ENCODE assay signal across 10 cellular contexts in the genomic region with DNA sequence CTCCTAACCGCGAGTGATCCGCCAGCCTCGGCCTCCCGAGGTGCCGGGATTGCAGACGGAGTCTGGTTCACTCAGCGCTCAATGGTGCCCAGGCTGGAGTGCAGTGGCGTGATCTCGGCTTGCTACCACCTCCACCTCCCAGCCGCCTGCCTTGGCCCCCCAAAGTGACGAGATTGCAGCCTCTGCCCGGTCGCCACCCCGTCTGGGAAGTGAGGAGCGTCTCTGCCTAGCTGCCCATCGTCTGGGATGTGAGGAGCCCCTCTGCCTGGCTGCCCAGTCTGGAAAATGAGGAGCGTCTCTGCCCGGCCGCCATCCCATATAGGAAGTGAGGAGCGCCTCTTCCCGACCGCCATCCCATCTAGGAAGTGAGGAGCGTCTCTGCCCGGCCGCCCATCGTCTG. TPM values are rescaled to one million over a fixed set of nuclear protein-coding genes. Genes with fewer than 3 reads are reported as not detected.
"Had no signal": no experiment of that assay in that cellular context is flagged by ENCODE, and none has a peak within 500 bp of the region (broad histone marks: within the 10 kb centered on the region; RNA-seq: fewer than 3 reads in every experiment).

No MANE protein-coding gene starts in this region.

RNA-seq across cellular contexts. Expression of gene SPZ1, which starts 19.0 kb away (rescaled TPM):
- total RNA-seq: OCI-LY7, PC-3, PC-9, Peyer's patch, Right ventricle myocardium inferior, Right ventricle myocardium superior, RPMI7951, SJCRH30, SJSA1, SK-MEL-5 had no signal
